Comparison of ENCODE assay signal across 26 cellular contexts in genomic region chr15:69338535-69339213, GRCh38. TPM values are rescaled to one million over a fixed set of nuclear protein-coding genes. Genes with fewer than 3 reads are reported as not detected.
A peak's percentile ranks its signal among the peaks of the same experiment; 100 is the strongest.
DNase-seq lines count a peak whose midpoint lies in the region; ATAC-seq and TF ChIP-seq lines count a peak whose summit lies in the region.
"Had no signal": no experiment of that assay in that cellular context is flagged by ENCODE, and none has a peak within 500 bp of the region (broad histone marks: within the 10 kb centered on the region; RNA-seq: fewer than 3 reads in every experiment).

No MANE protein-coding gene starts in this region.

- H3K4me3 Mint-ChIP-seq in activated naive CD8-positive, alpha-beta T cell treated with anti-CD3 and anti-CD28 coated beads for 36 hours: no peak overlapping the region

- H2AFZ ChIP-seq in HCT116 (ENCODE audit: low read depth, low read length, poor library complexity, severe bottlenecking) (no peak overlapping the region), PC-3 (ENCODE audit: low read length) (no peak overlapping the region), osteoblast (ENCODE audit: low read length) (no peak overlapping the region)
- H2AFZ ChIP-seq: hepatocyte had no signal

- no peak for TF ChIP-seq POLR2A in HCT116 (IDR thresholded peaks at IDR 0.05; ENCODE audit: borderline replicate concordance, extremely low read depth, insufficient read depth, insufficient read length)

- peaks cover 43 to 52% of the 10 kb centered on the region in 2 experiments for H3K4me1 ChIP-seq in HCT116 (ENCODE audit: control insufficient read depth in 1 of 2, insufficient read depth in 2 of 2, low read length in 2 of 2)
- peaks cover 50% of the 10 kb centered on the region for H3K4me1 ChIP-seq in PC-3 (ENCODE audit: insufficient read depth, low read length)
- peaks cover 7% of the 10 kb centered on the region for H3K4me1 ChIP-seq in osteoblast (ENCODE audit: insufficient read depth, low read length)
- H3K4me1 ChIP-seq: body of pancreas, prostate gland had no signal

- H3K9me3 ChIP-seq in HCT116 (ENCODE audit: control insufficient read depth in 1 of 2, insufficient read depth in 1 of 2, low read depth in 1 of 2, low read length in 2 of 2): no peaks in the 10 kb centered on the region
- H3K9me3 ChIP-seq in PC-3 (ENCODE audit: low read length): no peaks in the 10 kb centered on the region
- no peaks in the 10 kb centered on the region for H3K9me3 ChIP-seq in osteoblast (ENCODE audit: low read depth, low read length)
- H3K9me3 ChIP-seq: body of pancreas, Caco-2, prostate gland, testis had no signal

- RAD21 ChIA-PET in HCT116 (lab: Charles Lee; ENCODE audit: low non-redundant PET in 1 of 2, low total read pairs in 2 of 2, uncharacterized antibody in 2 of 2, unreplicated experiment in 2 of 2): no interaction called here

- DNase-seq in HCT116 (ENCODE audit: low read depth, low spot score) (peak; percentile 47), PC-3 (peak; percentile 72), ecto neural progenitor cell (ENCODE audit: low spot score) (peak; percentile 33), osteoblast (ENCODE audit: insufficient read length, low spot score, missing footprints) (peak; percentile 3), hepatic stellate cell (ENCODE audit: low spot score) (no peak), SK-N-DZ (ENCODE audit: low spot score) (no peak), NCI-H2196 treated with DMSO at 0.1 percent for 48 hours (lab: John Stamatoyannopoulos, UW; ENCODE audit: unreplicated experiment) (no peak)
- DNase-seq in activated naive CD8-positive, alpha-beta T cell treated with anti-CD3 and anti-CD28 coated beads for 36 hours: no peak
- DNase-seq: activated CD4-positive, alpha-beta T cell treated with anti-CD3 and anti-CD28 coated beads for 48 hours; activated CD8-positive, alpha-beta memory T cell treated with anti-CD3 and anti-CD28 coated beads for 24 hours; activated gamma-delta T cell; body of pancreas; C1 segment of cervical spinal cord; Caco-2; DMS79; NCI-H2029 treated with DMSO at 0.1 percent for 48 hours; NCI-H2227 treated with DMSO at 0.1 percent for 48 hours; NCI-H774; stimulated activated naive CD4-positive, alpha-beta T cell treated with Interleukin-2 at 50 U/mL for 16 hours; testis; WERI-Rb-1 had no signal

- CTCF ChIA-PET in HCT116 (lab: Charles Lee): no interaction called here
- CTCF ChIA-PET in PC-3 (lab: Charles Lee): no interaction called here

- H3K4me2 ChIP-seq in HCT116 (ENCODE audit: low read length) (peak overlapping the region; percentile 70), PC-3 (ENCODE audit: low read length) (peak overlapping the region; percentile 73), osteoblast (ENCODE audit: insufficient read depth, low read length) (peak overlapping the region; percentile 39)
- H3K4me2 ChIP-seq: hepatocyte had no signal

- H3K4me3 ChIP-seq in HCT116 (replicated peaks in 1 of 2; ENCODE audit: low read depth in 1 of 2, low read length in 2 of 2) (peak overlapping the region in 1 of 2 experiments; percentile 36; a peak in 2 of 4 replicates), PC-3 (ENCODE audit: low read length) (no peak overlapping the region), osteoblast (ENCODE audit: insufficient read depth, low read length) (no peak overlapping the region)
- H3K4me3 ChIP-seq: body of pancreas, hepatocyte, prostate gland, testis had no signal

- H4K20me1 ChIP-seq in HCT116 (ENCODE audit: insufficient read depth): no peaks in the 10 kb centered on the region
- H4K20me1 ChIP-seq in PC-3 (ENCODE audit: low read length): no peaks in the 10 kb centered on the region
- H4K20me1 ChIP-seq in osteoblast (ENCODE audit: insufficient read depth, low read length): no peaks in the 10 kb centered on the region

- H3K9me2 ChIP-seq in HCT116 (ENCODE audit: insufficient read depth) (no peaks in the 10 kb centered on the region), PC-3 (replicated peaks; ENCODE audit: low read length) (no peaks in the 10 kb centered on the region)

- H3K27me3 ChIP-seq in HCT116 (ENCODE audit: insufficient read depth, low read length): no peaks in the 10 kb centered on the region
- H3K27me3 ChIP-seq in PC-3 (ENCODE audit: low read length): no peaks in the 10 kb centered on the region
- no peaks in the 10 kb centered on the region for H3K27me3 ChIP-seq in osteoblast (ENCODE audit: insufficient read depth, low read length)
- H3K27me3 ChIP-seq: body of pancreas, hepatocyte, testis had no signal

- H3K36me3 Mint-ChIP-seq in activated naive CD8-positive, alpha-beta T cell treated with anti-CD3 and anti-CD28 coated beads for 36 hours: no peaks in the 10 kb centered on the region

- peak; percentile 86 for ATAC-seq in HCT116
- peak; percentile 59 for ATAC-seq in PC-3
- ATAC-seq: body of pancreas, Right ventricle myocardium inferior had no signal

- H3F3A ChIP-seq in PC-3 (ENCODE audit: low read length, unreplicated experiment): no peaks in the 10 kb centered on the region

- H3K79me2 ChIP-seq in HCT116 (ENCODE audit: insufficient read depth, low read length) (no peaks in the 10 kb centered on the region), PC-3 (ENCODE audit: low read length) (no peaks in the 10 kb centered on the region), osteoblast (ENCODE audit: insufficient read depth, low read length) (no peaks in the 10 kb centered on the region)
- H3K79me2 ChIP-seq: hepatocyte had no signal

- POLR2A ChIA-PET in HCT116 (lab: Charles Lee): no interaction called here
- POLR2A ChIA-PET in PC-3 (lab: Charles Lee; ENCODE audit: unreplicated experiment): no interaction called here

- no peaks in the 10 kb centered on the region for H3K27me3 Mint-ChIP-seq in activated naive CD8-positive, alpha-beta T cell treated with anti-CD3 and anti-CD28 coated beads for 36 hours

- H3K9me3 Mint-ChIP-seq in activated naive CD8-positive, alpha-beta T cell treated with anti-CD3 and anti-CD28 coated beads for 36 hours: peaks cover 1% of the 10 kb centered on the region

- H3K36me3 ChIP-seq in HCT116 (ENCODE audit: control insufficient read depth in 1 of 2, insufficient read depth in 2 of 2, low read length in 2 of 2) (no peaks in the 10 kb centered on the region), PC-3 (ENCODE audit: low read depth, low read length) (no peaks in the 10 kb centered on the region), osteoblast (ENCODE audit: insufficient read depth, low read length) (no peaks in the 10 kb centered on the region)
- H3K36me3 ChIP-seq: prostate gland, WERI-Rb-1 had no signal

- intact Hi-C loops in HCT116 (cut with micrococcal nuclease): no loop called here
- intact Hi-C loops in PC-3 (cut with micrococcal nuclease): no loop called here

- TF ChIP-seq CTCF in HCT116 (IDR thresholded peaks at IDR 0.05 in 2 of 3, conservative IDR thresholded peaks at IDR 0.05 in 1 of 3; ENCODE audit: borderline replicate concordance in 1 of 3, insufficient read depth in 1 of 3, low read depth in 2 of 3, low read length in 2 of 3): no peak
- TF ChIP-seq CTCF in PC-3 (conservative IDR thresholded peaks at IDR 0.05; ENCODE audit: low read depth, low read length): no peak
- TF ChIP-seq CTCF in osteoblast (IDR thresholded peaks at IDR 0.05; ENCODE audit: extremely low read depth, low read depth, low read length): no peak

- H3K9ac ChIP-seq in HCT116 (ENCODE audit: low read length) (peak overlapping the region; percentile 23; the same call in 1 of the 2 replicates), PC-3 (ENCODE audit: low read length) (no peak overlapping the region)

- H3K27ac ChIP-seq in HCT116 (ENCODE audit: low read depth, low read length) (no peak overlapping the region), PC-3 (ENCODE audit: low read length) (peak overlapping the region; percentile 91), osteoblast (ENCODE audit: low read depth, low read length) (no peak overlapping the region)
- H3K27ac ChIP-seq: body of pancreas, hepatocyte, prostate gland, testis, WERI-Rb-1 had no signal

- H3K4me1 Mint-ChIP-seq in activated naive CD8-positive, alpha-beta T cell treated with anti-CD3 and anti-CD28 coated beads for 36 hours: no peaks in the 10 kb centered on the region
- H3K4me1 Mint-ChIP-seq: IgD-negative memory B cell had no signal

- BruUV-seq in HCT116 (replicated peaks; lab: Mats Ljungman, UMichigan) (no TSS peak), PC-3 (replicated peaks; lab: Mats Ljungman, UMichigan) (no TSS peak)

- 0 out of 2 replicates have a peak, but pooled peaks have one; percentile 8 for TF ChIP-seq RAD21 in HCT116 (IDR thresholded peaks at IDR 0.05; ENCODE audit: low read depth)

- no peak overlapping the region for H3K27ac Mint-ChIP-seq in activated naive CD8-positive, alpha-beta T cell treated with anti-CD3 and anti-CD28 coated beads for 36 hours
- H3K27ac Mint-ChIP-seq: IgD-negative memory B cell had no signal

TF ChIP-seq in HCT116, 20 proteins besides CTCF, POLR2A, EP300 and RAD21:
- TF ChIP-seq SP1 (IDR thresholded peaks at IDR 0.05; ENCODE audit: low read depth): peak; percentile 57
- TF ChIP-seq FOSL1 (IDR thresholded peaks at IDR 0.05; ENCODE audit: low read depth): peak; percentile 76
- no peak for TF ChIP-seq EGR1 (IDR thresholded peaks at IDR 0.05; ENCODE audit: low read depth)
- no peak for TF ChIP-seq ZFX (IDR thresholded peaks at IDR 0.05)
- TF ChIP-seq JUND (IDR thresholded peaks at IDR 0.05): peak; percentile 68; the same call in 1 of the 2 replicates
- no peak for TF ChIP-seq YY1 (IDR thresholded peaks at IDR 0.05; ENCODE audit: extremely low read depth, insufficient replicate concordance, low read depth, low read length)
- no peak for TF ChIP-seq POLR2AphosphoS5 (IDR thresholded peaks at IDR 0.05; ENCODE audit: low read depth, low read length)
- no peak for TF ChIP-seq CEBPB (IDR thresholded peaks at IDR 0.05; ENCODE audit: low read depth)
- peak; percentile 83 for TF ChIP-seq TCF7L2 (IDR thresholded peaks at IDR 0.05; ENCODE audit: borderline replicate concordance, extremely low read depth, insufficient read depth, insufficient read length)

RNA-seq across cellular contexts. Expression of gene PAQR5, which starts 40.0 kb away (rescaled TPM):
- total RNA-seq in HCT116 (2021; ENCODE audit: unreplicated experiment) (34.0 TPM), PC-3 (2014; rRNA removed) (12.2 and 16.5 TPM in 2 replicates), osteoblast (1.1 and 1.5 TPM in 2 replicates)
- polyA plus RNA-seq in HCT116 (2012): 30.6 and 30.9 TPM in 2 replicates
- polyA plus RNA-seq in SK-N-DZ (2014; cell fraction: cytosol; rRNA removed): 3.1 and 3.7 TPM in 2 replicates
- polyA plus RNA-seq in SK-N-DZ (2014; cell fraction: nucleus; rRNA removed): 2.9 and 3.6 TPM in 2 replicates
- under 1 TPM; 0.06 to 0.23 TPM for total RNA-seq in activated naive CD8-positive, alpha-beta T cell treated with anti-CD3 and anti-CD28 coated beads for 36 hours
- total RNA-seq: T-helper 2 cell treated with Interferon-gamma antibody and Interleukin-4, amounts not matched to agents 100 ng/mL and 5 ng/mL, for 36 hours had no signal
- polyA plus RNA-seq: IgD-negative memory B cell had no signal

Comparison
In these comparisons a context has a peak if more than half of its experiments do, and no peak if none do; other contexts are left out.
1. DNase-seq: peak in HCT116 (single experiment), PC-3 (single experiment), ecto neural progenitor cell (single experiment) and osteoblast (single experiment); none in hepatic stellate cell (single experiment), SK-N-DZ (single experiment), NCI-H2196 treated with DMSO at 0.1 percent for 48 hours (single experiment) and activated naive CD8-positive, alpha-beta T cell treated with anti-CD3 and anti-CD28 coated beads for 36 hours (single experiment).
2. Peak in every context shown above with its lines, with median percentiles within 50 percentile points of each other: H3K4me2 ChIP-seq.